In genomic region chr10:89355373-89355772, GRCh38 we compare ENCODE assay signal across 1 cellular context.
A peak's percentile ranks its signal among the peaks of the same experiment; 100 is the strongest.
TF ChIP-seq lines count a peak whose summit lies in the region.

No MANE protein-coding gene starts in this region.

TF ChIP-seq in K562, 482 proteins besides CTCF, POLR2A, EP300 and RAD21 (continued from another document and continues in another):
- no peak for TF ChIP-seq BRCA1 (IDR thresholded peaks at IDR 0.05)
- no peak for TF ChIP-seq BRCA1 (CRISPR knock-in tag; IDR thresholded peaks at IDR 0.05)
- no peak for TF ChIP-seq RAD51 (IDR thresholded peaks at IDR 0.05; ENCODE audit: borderline replicate concordance, low read depth)
- TF ChIP-seq RBM15 (IDR thresholded peaks at IDR 0.05; ENCODE audit: insufficient read depth, low read length), result no peak
- TF ChIP-seq SNRNP70 (optimal IDR thresholded peaks at IDR 0.05; ENCODE audit: low read depth, low read length), result no peak
- TF ChIP-seq SRSF1 (IDR thresholded peaks at IDR 0.05; ENCODE audit: low read depth, low read length), result no peak
- TF ChIP-seq PATZ1 (CRISPR knock-in tag; IDR thresholded peaks at IDR 0.05; ENCODE audit: borderline replicate concordance), result no peak
- TF ChIP-seq CC2D1A (IDR thresholded peaks at IDR 0.05), result no peak
- no peak for TF ChIP-seq CBX1 (IDR thresholded peaks at IDR 0.05; ENCODE audit: low read depth)
- no peak for TF ChIP-seq PKNOX1 (IDR thresholded peaks at IDR 0.05)
- peak; percentile 100 for TF ChIP-seq ZNF175 (CRISPR knock-in tag; IDR thresholded peaks at IDR 0.05; ENCODE audit: low read depth)
- TF ChIP-seq BRD9 (IDR thresholded peaks at IDR 0.05; ENCODE audit: low read depth, partially characterized antibody), result no peak
- no peak for TF ChIP-seq PRDM10 (IDR thresholded peaks at IDR 0.05; ENCODE audit: partially characterized antibody)
- TF ChIP-seq ZNF324 (CRISPR knock-in tag; IDR thresholded peaks at IDR 0.05), result no peak
- TF ChIP-seq RNF219 (CRISPR knock-in tag; IDR thresholded peaks at IDR 0.05), result no peak
- no peak for TF ChIP-seq LEF1 (IDR thresholded peaks at IDR 0.05)
- no peak for TF ChIP-seq MLX (CRISPR knock-in tag; conservative IDR thresholded peaks at IDR 0.05)
- no peak for TF ChIP-seq MIER1 (IDR thresholded peaks at IDR 0.05; ENCODE audit: low read depth)
- TF ChIP-seq GABPA (tag; conservative IDR thresholded peaks at IDR 0.05; ENCODE audit: low read depth), result peak; percentile 50
- TF ChIP-seq ZNF140 (CRISPR knock-in tag; IDR thresholded peaks at IDR 0.05), result peak; percentile 79
- TF ChIP-seq ATF1 (CRISPR knock-in tag; IDR thresholded peaks at IDR 0.05), result no peak
- no peak for TF ChIP-seq ATF1 (tag; IDR thresholded peaks at IDR 0.05)
- no peak for TF ChIP-seq HMG20B (CRISPR knock-in tag; IDR thresholded peaks at IDR 0.05)
- TF ChIP-seq NR0B1 (IDR thresholded peaks at IDR 0.05; ENCODE audit: partially characterized antibody), result no peak
- peak; percentile 44; the same call in 1 of the 2 replicates for TF ChIP-seq ZNF449 (CRISPR knock-in tag; IDR thresholded peaks at IDR 0.05)
- TF ChIP-seq GABPB2 (CRISPR knock-in tag; conservative IDR thresholded peaks at IDR 0.05), result no peak
- TF ChIP-seq BCOR (IDR thresholded peaks at IDR 0.05), result no peak
- TF ChIP-seq ZNF785 (CRISPR knock-in tag; IDR thresholded peaks at IDR 0.05), result no peak
- TF ChIP-seq ZNF512 (tag; IDR thresholded peaks at IDR 0.05), result no peak
- TF ChIP-seq ZNF232 (CRISPR knock-in tag; IDR thresholded peaks at IDR 0.05), result no peak
- no peak for TF ChIP-seq MCM2 (IDR thresholded peaks at IDR 0.05; ENCODE audit: low read depth)
- TF ChIP-seq CREB3L1 (IDR thresholded peaks at IDR 0.05; ENCODE audit: borderline replicate concordance, low read depth), result no peak
- TF ChIP-seq CBFA2T2 (conservative IDR thresholded peaks at IDR 0.05), result no peak
- TF ChIP-seq SOX6 (IDR thresholded peaks at IDR 0.05), result no peak
- no peak for TF ChIP-seq ATF6 (CRISPR knock-in tag; IDR thresholded peaks at IDR 0.05)
- no peak for TF ChIP-seq CSDE1 (IDR thresholded peaks at IDR 0.05)
- TF ChIP-seq KLF6 (CRISPR knock-in tag; IDR thresholded peaks at IDR 0.05; ENCODE audit: borderline replicate concordance), result peak; percentile 94
- TF ChIP-seq E2F6 (IDR thresholded peaks at IDR 0.05; ENCODE audit: borderline replicate concordance in 1 of 2, extremely low read depth in 1 of 2, insufficient read depth in 1 of 2, insufficient read length in 1 of 2, low read depth in 1 of 2, low read length in 1 of 2, poor library complexity in 1 of 2, severe bottlenecking in 1 of 2), result no peak
- TF ChIP-seq ZBTB33 (CRISPR knock-in tag; IDR thresholded peaks at IDR 0.05), result no peak
- TF ChIP-seq ZBTB1 (CRISPR knock-in tag; IDR thresholded peaks at IDR 0.05; ENCODE audit: borderline replicate concordance, low read depth), result no peak
- no peak for TF ChIP-seq ZNF24 (IDR thresholded peaks at IDR 0.05)
- no peak for TF ChIP-seq RBM25 (IDR thresholded peaks at IDR 0.05; ENCODE audit: low read depth, low read length, severe bottlenecking)
- TF ChIP-seq HNRNPH1 (optimal IDR thresholded peaks at IDR 0.05; ENCODE audit: low read depth, low read length), result no peak
